ENCODE assay signal across 36 cellular contexts in the genomic region with DNA sequence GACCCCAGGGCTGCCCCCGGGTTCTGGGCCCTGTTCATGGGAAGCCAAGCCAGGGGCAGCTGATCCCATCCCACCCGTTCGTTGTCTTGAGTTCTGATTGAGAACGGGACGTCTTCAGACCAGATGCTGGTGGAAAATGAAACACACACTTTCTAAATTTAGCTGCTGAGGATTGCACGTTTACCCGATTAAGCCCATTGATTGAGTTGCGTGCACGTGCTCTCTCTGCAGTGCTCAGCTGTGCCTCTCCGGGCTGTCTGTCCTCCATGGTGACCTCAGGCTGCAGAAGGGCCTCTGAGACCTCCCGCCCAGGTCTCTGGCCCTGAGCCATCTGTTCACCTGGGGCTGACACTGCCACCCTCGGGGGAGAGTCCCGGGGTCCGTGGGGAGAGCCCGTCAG. TPM values are rescaled to one million over a fixed set of nuclear protein-coding genes. Genes with fewer than 3 reads are reported as not detected.
"Had no signal": no experiment of that assay in that cellular context is flagged by ENCODE, and none has a peak within 500 bp of the region (broad histone marks: within the 10 kb centered on the region; RNA-seq: fewer than 3 reads in every experiment).

No MANE protein-coding gene starts in this region.

- H3K4me3 Mint-ChIP-seq: activated CD4-positive, alpha-beta memory T cell treated with anti-CD3 and anti-CD28 coated beads for 36 hours; activated CD4-positive, alpha-beta T cell treated with anti-CD3 and anti-CD28 coated beads, Interleukin-2, amount 10 ng/mL, durations not matched to agents 24 days and 14 days; activated naive CD4-positive, alpha-beta T cell treated with anti-CD3 and anti-CD28 coated beads for 36 hours; activated naive CD8-positive, alpha-beta T cell treated with anti-CD3 and anti-CD28 coated beads for 36 hours; activated T-helper 1 cell treated with anti-CD3 and anti-CD28 coated beads, Interleukin-12 subunit alpha, Interleukin-12 subunit beta, Interleukin-2, Interleukin-4 antibody, amounts not matched to agents 30 ng/mL and 10 ng/mL and 1 ng/mL, durations not matched to agents 14 hours and 24 hours and 36 hours; effector memory CD8-positive, alpha-beta T cell; natural killer cell treated with Interleukin-12 subunit alpha and Interleukin-12 subunit beta and Interleukin-15 and Interleukin-18, amount 100 ng/mL, for 72 hours; stimulated activated naive CD8-positive, alpha-beta T cell treated with anti-CD3 and anti-CD28 coated beads, Interleukin-15, Interleukin-2, amounts not matched to agents 100 ng/mL and 50 ng/mL, for 24 hours; type B pancreatic cell had no signal

- DNase-seq: activated CD4-positive, alpha-beta memory T cell treated with anti-CD3 and anti-CD28 coated beads for 36 hours; activated CD4-positive, alpha-beta T cell treated with anti-CD3 and anti-CD28 coated beads, Interleukin-2, amount 10 ng/mL, durations not matched to agents 24 days and 14 days; activated CD4-positive, CD25-positive, alpha-beta regulatory T cell treated with anti-CD3 and anti-CD28 coated beads, Interleukin-2, amount 50 U/mL, for 72 hours; activated CD8-positive, alpha-beta memory T cell treated with anti-CD3 and anti-CD28 coated beads, Interleukin-2, amount 50 U/mL, for 4 hours; activated effector memory CD4-positive, alpha-beta T cell treated with anti-CD3 and anti-CD28 coated beads, Interleukin-2, amount 50 U/mL, for 16 hours; activated naive CD4-positive, alpha-beta T cell treated with anti-CD3 and anti-CD28 coated beads for 36 hours; activated naive CD8-positive, alpha-beta T cell treated with anti-CD3 and anti-CD28 coated beads for 36 hours; activated T-cell treated with anti-CD3 and anti-CD28 coated beads, Interleukin-2, amount 50 U/mL, for 1 hour; adrenal gland; aorta; body of pancreas; cerebellar nuclear complex; dorsolateral prefrontal cortex; effector memory CD8-positive, alpha-beta T cell; erythroblast; head of caudate nucleus; hippocampal formation; left cardiac atrium; left ventricle myocardium superior; mucosa of descending colon; ovary; stimulated activated CD4-positive, alpha-beta T cell treated with anti-CD3 and anti-CD28 coated beads, Interleukin-12 subunit alpha, Interleukin-12 subunit beta, amount 100 ng/mL, for 4 hours; stimulated activated CD4-positive, alpha-beta T cell treated with anti-CD3 and anti-CD28 coated beads, Interleukin-4, amount 100 ng/mL, for 1 hour had no signal

- H3K27me3 ChIP-seq: body of pancreas, ovary, vagina had no signal

- H3K27ac Mint-ChIP-seq: activated CD4-positive, alpha-beta memory T cell treated with anti-CD3 and anti-CD28 coated beads for 36 hours; activated CD4-positive, alpha-beta T cell treated with anti-CD3 and anti-CD28 coated beads, Interleukin-2, amount 10 ng/mL, durations not matched to agents 24 days and 14 days; activated naive CD4-positive, alpha-beta T cell treated with anti-CD3 and anti-CD28 coated beads for 36 hours; activated naive CD8-positive, alpha-beta T cell treated with anti-CD3 and anti-CD28 coated beads for 36 hours; activated T-helper 1 cell treated with anti-CD3 and anti-CD28 coated beads, Interleukin-12 subunit alpha, Interleukin-12 subunit beta, Interleukin-2, Interleukin-4 antibody, amounts not matched to agents 30 ng/mL and 10 ng/mL and 1 ng/mL, durations not matched to agents 14 hours and 24 hours and 36 hours; effector memory CD8-positive, alpha-beta T cell; natural killer cell treated with Interleukin-12 subunit alpha and Interleukin-12 subunit beta and Interleukin-15 and Interleukin-18, amount 100 ng/mL, for 72 hours; progenitor cell of endocrine pancreas; stimulated activated naive CD8-positive, alpha-beta T cell treated with anti-CD3 and anti-CD28 coated beads, Interleukin-15, Interleukin-2, amounts not matched to agents 100 ng/mL and 50 ng/mL, for 24 hours; type B pancreatic cell had no signal

- H3K36me3 Mint-ChIP-seq: activated CD4-positive, alpha-beta memory T cell treated with anti-CD3 and anti-CD28 coated beads for 36 hours; activated naive CD8-positive, alpha-beta T cell treated with anti-CD3 and anti-CD28 coated beads for 36 hours; natural killer cell treated with Interleukin-12 subunit alpha and Interleukin-12 subunit beta and Interleukin-15 and Interleukin-18, amount 100 ng/mL, for 72 hours; type B pancreatic cell had no signal

- H3K27me3 Mint-ChIP-seq: natural killer cell treated with Interleukin-12 subunit alpha and Interleukin-12 subunit beta and Interleukin-15 and Interleukin-18, amount 100 ng/mL, for 72 hours; stimulated activated naive CD8-positive, alpha-beta T cell treated with anti-CD3 and anti-CD28 coated beads, Interleukin-15, Interleukin-2, amounts not matched to agents 100 ng/mL and 50 ng/mL, for 24 hours had no signal

- H3K4me3 ChIP-seq: adrenal gland, body of pancreas, cardiac muscle cell, coronary artery, dorsolateral prefrontal cortex, gastroesophageal sphincter, mucosa of descending colon, ovary, skin epidermis, thoracic aorta, vagina had no signal

- H3K9me3 ChIP-seq: adrenal gland, body of pancreas, gastroesophageal sphincter, mucosa of descending colon, neutrophil, ovary, thoracic aorta, vagina had no signal

- H3K27ac ChIP-seq: adrenal gland, body of pancreas, cardiac muscle cell, coronary artery, gastroesophageal sphincter, neutrophil, ovary, skin epidermis, thoracic aorta, vagina had no signal

- H3K36me3 ChIP-seq: adrenal gland, cardiac muscle cell, gastroesophageal sphincter, neutrophil, ovary, thoracic aorta, vagina had no signal

- ATAC-seq: body of pancreas; effector memory CD8-positive, alpha-beta T cell; gastroesophageal sphincter; left cardiac atrium; left ventricle myocardium superior; mucosa of descending colon; natural killer cell treated with Interleukin-12 subunit alpha and Interleukin-12 subunit beta and Interleukin-15 and Interleukin-18, amount 100 ng/mL, for 72 hours; sciatic nerve had no signal

- H3K4me1 Mint-ChIP-seq: activated CD4-positive, alpha-beta T cell treated with anti-CD3 and anti-CD28 coated beads, Interleukin-2, amount 10 ng/mL, durations not matched to agents 24 days and 14 days; activated naive CD8-positive, alpha-beta T cell treated with anti-CD3 and anti-CD28 coated beads for 36 hours had no signal

- H3K4me1 ChIP-seq: adrenal gland, body of pancreas had no signal

- H3K9me3 Mint-ChIP-seq: activated CD4-positive, alpha-beta memory T cell treated with anti-CD3 and anti-CD28 coated beads for 36 hours; activated CD4-positive, alpha-beta T cell treated with anti-CD3 and anti-CD28 coated beads, Interleukin-2, amount 10 ng/mL, durations not matched to agents 24 days and 14 days; activated naive CD4-positive, alpha-beta T cell treated with anti-CD3 and anti-CD28 coated beads for 36 hours; activated naive CD8-positive, alpha-beta T cell treated with anti-CD3 and anti-CD28 coated beads for 36 hours; activated T-helper 1 cell treated with anti-CD3 and anti-CD28 coated beads, Interleukin-12 subunit alpha, Interleukin-12 subunit beta, Interleukin-2, Interleukin-4 antibody, amounts not matched to agents 30 ng/mL and 10 ng/mL and 1 ng/mL, durations not matched to agents 14 hours and 24 hours and 36 hours; effector memory CD8-positive, alpha-beta T cell; natural killer cell treated with Interleukin-12 subunit alpha and Interleukin-12 subunit beta and Interleukin-15 and Interleukin-18, amount 100 ng/mL, for 72 hours; stimulated activated naive CD8-positive, alpha-beta T cell treated with anti-CD3 and anti-CD28 coated beads, Interleukin-15, Interleukin-2, amounts not matched to agents 100 ng/mL and 50 ng/mL, for 24 hours; type B pancreatic cell had no signal

RNA-seq across cellular contexts. Expression of gene PLCH2, which starts 36.7 kb away (rescaled TPM):
- total RNA-seq: progenitor cell of endocrine pancreas had no signal
